In genomic region chr7:106720641-106721040, GRCh38 we compare ENCODE assay signal across 16 cellular contexts. TPM values are rescaled to one million over a fixed set of nuclear protein-coding genes. Genes with fewer than 3 reads are reported as not detected.
DNase-seq lines count a peak whose midpoint lies in the region; ATAC-seq and FAIRE-seq lines count a peak whose summit lies in the region.
"Had no signal": no experiment of that assay in that cellular context is flagged by ENCODE, and none has a peak within 500 bp of the region (broad histone marks: within the 10 kb centered on the region; RNA-seq: fewer than 3 reads in every experiment).

No MANE protein-coding gene starts in this region.

- peaks cover 49% of the 10 kb centered on the region for H3K4me1 Mint-ChIP-seq in dendritic cell treated with granulocyte-macrophage colony-stimulating factor and Interleukin-4, amounts not matched to agents 40 ng/mL and 50 ng/mL, for 4 days (ENCODE audit: low read depth)
- peaks cover 10% of the 10 kb centered on the region for H3K4me1 Mint-ChIP-seq in activated CD4-positive, alpha-beta memory T cell treated with anti-CD3 and anti-CD28 coated beads, Interleukin-2, amount 10 ng/mL, durations not matched to agents 7 days and 5 days
- H3K4me1 Mint-ChIP-seq: activated naive CD8-positive, alpha-beta T cell treated with anti-CD3 and anti-CD28 coated beads, Interleukin-2, amount 10 ng/mL, durations not matched to agents 7 days and 5 days had no signal

- no peak for FAIRE-seq in frontal cortex (lab: Jason Lieb, UNC)
- FAIRE-seq: colon had no signal

- CTCF ChIA-PET in activated CD4-positive, alpha-beta memory T cell treated with anti-CD3 and anti-CD28 coated beads, Interleukin-2, amount 10 ng/mL, durations not matched to agents 7 days and 5 days (lab: Charles Lee) = interaction anchor here (0.6 to 5.5 kb wide), 2 partner anchors 16 to 1368 kb away, joined by 3 to 33 read pairs; no protein-coding TSS in a partner anchor

- ATAC-seq in GM18511 (IDR thresholded peaks at IDR 0.05; ENCODE audit: unreplicated experiment) (peak; percentile 64), GM21723 (IDR thresholded peaks at IDR 0.05; ENCODE audit: unreplicated experiment) (peak; percentile 80), HG03378 (IDR thresholded peaks at IDR 0.05; ENCODE audit: unreplicated experiment) (peak; percentile 44)
- ATAC-seq: Right ventricle myocardium inferior had no signal

- H3K4me3 Mint-ChIP-seq in dendritic cell treated with granulocyte-macrophage colony-stimulating factor and Interleukin-4, amounts not matched to agents 40 ng/mL and 50 ng/mL, for 4 days = no peak overlapping the region
- no peak overlapping the region for H3K4me3 Mint-ChIP-seq in activated CD4-positive, alpha-beta memory T cell treated with anti-CD3 and anti-CD28 coated beads, Interleukin-2, amount 10 ng/mL, durations not matched to agents 7 days and 5 days
- H3K4me3 Mint-ChIP-seq: activated naive CD8-positive, alpha-beta T cell treated with anti-CD3 and anti-CD28 coated beads, Interleukin-2, amount 10 ng/mL, durations not matched to agents 7 days and 5 days had no signal

- peaks cover 5% of the 10 kb centered on the region for H3K9me3 Mint-ChIP-seq in dendritic cell treated with granulocyte-macrophage colony-stimulating factor and Interleukin-4, amounts not matched to agents 40 ng/mL and 50 ng/mL, for 4 days
- H3K9me3 Mint-ChIP-seq in activated CD4-positive, alpha-beta memory T cell treated with anti-CD3 and anti-CD28 coated beads, Interleukin-2, amount 10 ng/mL, durations not matched to agents 7 days and 5 days = peaks cover 2% of the 10 kb centered on the region

- POLR2A ChIA-PET in activated CD4-positive, alpha-beta memory T cell treated with anti-CD3 and anti-CD28 coated beads, Interleukin-2, amount 10 ng/mL, durations not matched to agents 7 days and 5 days (lab: Charles Lee) = interaction anchor here (3.9 kb wide), 1 partner anchor 60 kb away, joined by 19 read pairs; the partner anchor contains the start of gene CCDC71L

- intact Hi-C loops in dendritic cell treated with granulocyte-macrophage colony-stimulating factor and Interleukin-4, amounts not matched to agents 40 ng/mL and 50 ng/mL, for 4 days (cut with micrococcal nuclease) = no loop called here

- H3K27ac Mint-ChIP-seq in dendritic cell treated with granulocyte-macrophage colony-stimulating factor and Interleukin-4, amounts not matched to agents 40 ng/mL and 50 ng/mL, for 4 days = peak overlapping the region; percentile 75
- H3K27ac Mint-ChIP-seq in activated CD4-positive, alpha-beta memory T cell treated with anti-CD3 and anti-CD28 coated beads, Interleukin-2, amount 10 ng/mL, durations not matched to agents 7 days and 5 days = no peak overlapping the region
- H3K27ac Mint-ChIP-seq: activated naive CD8-positive, alpha-beta T cell treated with anti-CD3 and anti-CD28 coated beads, Interleukin-2, amount 10 ng/mL, durations not matched to agents 7 days and 5 days had no signal

- H3K27me3 Mint-ChIP-seq in dendritic cell treated with granulocyte-macrophage colony-stimulating factor and Interleukin-4, amounts not matched to agents 40 ng/mL and 50 ng/mL, for 4 days = peaks cover 12% of the 10 kb centered on the region
- peaks cover 5% of the 10 kb centered on the region for H3K27me3 Mint-ChIP-seq in activated CD4-positive, alpha-beta memory T cell treated with anti-CD3 and anti-CD28 coated beads, Interleukin-2, amount 10 ng/mL, durations not matched to agents 7 days and 5 days

- H3K36me3 Mint-ChIP-seq in dendritic cell treated with granulocyte-macrophage colony-stimulating factor and Interleukin-4, amounts not matched to agents 40 ng/mL and 50 ng/mL, for 4 days (ENCODE audit: low read depth) = no peaks in the 10 kb centered on the region
- peaks cover 8% of the 10 kb centered on the region for H3K36me3 Mint-ChIP-seq in activated CD4-positive, alpha-beta memory T cell treated with anti-CD3 and anti-CD28 coated beads, Interleukin-2, amount 10 ng/mL, durations not matched to agents 7 days and 5 days (ENCODE audit: low read depth)

- DNase-seq in GM19240 (ENCODE audit: insufficient read length, low spot score) (no peak), superior temporal gyrus (ENCODE audit: extremely low spot score) (no peak), frontal cortex (ENCODE audit: low spot score in 2 of 2) (no peak)
- DNase-seq in activated CD4-positive, alpha-beta memory T cell treated with anti-CD3 and anti-CD28 coated beads, Interleukin-2, amount 10 ng/mL, durations not matched to agents 7 days and 5 days = no peak
- DNase-seq: activated CD8-positive, alpha-beta memory T cell treated with anti-CD3 and anti-CD28 coated beads, Interleukin-2, amount 50 U/mL, for 48 hours; activated naive CD8-positive, alpha-beta T cell treated with anti-CD3 and anti-CD28 coated beads, Interleukin-2, amount 10 ng/mL, durations not matched to agents 7 days and 5 days; GDM1; NCI-H1417; NCI-H524; ovary had no signal

RNA-seq across cellular contexts. Expression of gene CCDC71L, which starts 59.7 kb away (rescaled TPM):
- total RNA-seq in activated CD4-positive, alpha-beta memory T cell treated with anti-CD3 and anti-CD28 coated beads, Interleukin-2, amount 10 ng/mL, durations not matched to agents 7 days and 5 days = 10 to 100 TPM; 22.1 to 25.5 TPM
- 108 TPM for total RNA-seq in frontal cortex
